12 cellular contexts compared by ENCODE assay signal in the genomic region with DNA sequence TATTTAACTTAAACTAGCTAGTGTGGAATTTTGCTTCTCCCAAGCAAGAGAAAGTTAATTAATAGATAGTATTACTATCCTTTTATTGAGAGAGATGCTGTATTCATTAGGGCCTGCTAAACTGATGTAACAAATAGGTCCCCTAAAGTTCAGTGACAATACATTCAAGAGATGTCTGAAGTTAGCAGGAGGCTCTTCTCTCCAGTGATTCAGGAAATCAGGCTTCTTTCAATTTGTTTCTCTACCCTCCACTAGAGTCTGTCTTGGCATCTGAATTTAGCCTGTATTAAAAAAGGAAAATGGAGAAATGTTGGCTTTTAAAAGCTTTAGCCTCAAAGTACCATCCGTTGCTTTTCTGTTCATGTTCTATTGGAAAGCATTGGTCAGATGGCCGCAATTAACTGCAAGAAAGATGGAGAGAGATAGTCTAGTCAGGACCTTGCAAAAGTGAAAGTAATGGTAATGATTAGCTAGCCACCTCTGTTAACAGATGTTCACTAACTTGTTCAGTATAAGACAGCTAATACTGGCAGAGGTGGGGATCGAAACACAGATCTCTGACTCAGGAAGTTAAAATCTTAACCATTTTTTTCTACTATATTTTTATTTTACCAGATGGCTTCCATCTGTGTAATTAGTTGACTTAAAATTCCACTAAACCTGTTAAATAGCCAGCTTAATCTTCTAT.
DNase-seq lines count a peak whose midpoint lies in the region; ATAC-seq and TF ChIP-seq lines count a peak whose summit lies in the region.
"Had no signal": no experiment of that assay in that cellular context is flagged by ENCODE, and none has a peak within 500 bp of the region (broad histone marks: within the 10 kb centered on the region; RNA-seq: fewer than 3 reads in every experiment).

No MANE protein-coding gene starts in this region.

- no peak for TF ChIP-seq POLR2A in lower leg skin (IDR thresholded peaks at IDR 0.05)

- DNase-seq in fibroblast of the conjunctiva (ENCODE audit: low read depth) (peak; percentile 31), SJCRH30 (no peak), lower leg skin (ENCODE audit: low spot score in 2 of 2) (no peak), SHP77 (lab: John Stamatoyannopoulos, UW) (no peak)
- DNase-seq in activated T-cell treated with anti-CD3 and anti-CD28 coated beads, Interleukin-2, amount 50 U/mL, for 4 hours, result no peak
- DNase-seq: activated CD4-positive, alpha-beta T cell treated with anti-CD3 and anti-CD28 coated beads, Interleukin-2, amount 10 ng/mL, durations not matched to agents 7 days and 5 days; activated naive CD8-positive, alpha-beta T cell treated with anti-CD3 and anti-CD28 coated beads, Interleukin-2, amount 10 ng/mL, durations not matched to agents 7 days and 5 days; KG1 had no signal

- H3K27ac ChIP-seq in SJCRH30, result no peak overlapping the region
- H3K27ac ChIP-seq: SJSA1 had no signal

- H3K9me3 Mint-ChIP-seq in activated T-cell treated with anti-CD3 and anti-CD28 coated beads, Interleukin-2, amount 50 U/mL, for 4 hours, result no peaks in the 10 kb centered on the region
- H3K9me3 Mint-ChIP-seq: activated CD4-positive, alpha-beta T cell treated with anti-CD3 and anti-CD28 coated beads, Interleukin-2, amount 10 ng/mL, durations not matched to agents 7 days and 5 days; activated naive CD8-positive, alpha-beta T cell treated with anti-CD3 and anti-CD28 coated beads, Interleukin-2, amount 10 ng/mL, durations not matched to agents 7 days and 5 days had no signal

- intact Hi-C loops in lower leg skin (cut with DNase I; ENCODE audit: low total_unique reads), result no loop called here

- TF ChIP-seq CTCF in lower leg skin (IDR thresholded peaks at IDR 0.05), result no peak

- ATAC-seq in GM18870 (IDR thresholded peaks at IDR 0.05; ENCODE audit: unreplicated experiment), result peak; percentile 99
- peak; percentile 53 for ATAC-seq in GM21723 (IDR thresholded peaks at IDR 0.05; ENCODE audit: unreplicated experiment)
- peak; percentile 95 for ATAC-seq in HG03159 (IDR thresholded peaks at IDR 0.05; ENCODE audit: unreplicated experiment)
- ATAC-seq in activated T-cell treated with anti-CD3 and anti-CD28 coated beads, Interleukin-2, amount 50 U/mL, for 4 hours, result no peak

- no peaks in the 10 kb centered on the region for H3K27me3 Mint-ChIP-seq in activated T-cell treated with anti-CD3 and anti-CD28 coated beads, Interleukin-2, amount 50 U/mL, for 4 hours (ENCODE audit: low read depth)
- H3K27me3 Mint-ChIP-seq: activated CD4-positive, alpha-beta T cell treated with anti-CD3 and anti-CD28 coated beads, Interleukin-2, amount 10 ng/mL, durations not matched to agents 7 days and 5 days; activated naive CD8-positive, alpha-beta T cell treated with anti-CD3 and anti-CD28 coated beads, Interleukin-2, amount 10 ng/mL, durations not matched to agents 7 days and 5 days had no signal

- no peak overlapping the region for H3K4me3 ChIP-seq in SJCRH30
- H3K4me3 ChIP-seq in lower leg skin (ENCODE audit: low read depth, poor library complexity, severe bottlenecking), result no peak overlapping the region
- H3K4me3 ChIP-seq: SJSA1 had no signal

- peaks cover 3% of the 10 kb centered on the region; the same call in 1 of the 2 replicates for H3K4me1 ChIP-seq in SJCRH30
- H3K4me1 ChIP-seq: SJSA1 had no signal

- H3K9me3 ChIP-seq in SJCRH30 (replicated peaks), result no peaks in the 10 kb centered on the region
- H3K9me3 ChIP-seq: SJSA1 had no signal

- WGBS in lower leg skin, 2 donors, result 53 to 66% methylated on average over 3 of the region's 3 CpGs

- no peaks in the 10 kb centered on the region for H3K27me3 ChIP-seq in SJCRH30

- no peaks in the 10 kb centered on the region for H3K36me3 ChIP-seq in SJCRH30
- H3K36me3 ChIP-seq: SJSA1 had no signal

- no peaks in the 10 kb centered on the region for H3K4me1 Mint-ChIP-seq in activated T-cell treated with anti-CD3 and anti-CD28 coated beads, Interleukin-2, amount 50 U/mL, for 4 hours (ENCODE audit: low read depth)
- H3K4me1 Mint-ChIP-seq: activated CD4-positive, alpha-beta T cell treated with anti-CD3 and anti-CD28 coated beads, Interleukin-2, amount 10 ng/mL, durations not matched to agents 7 days and 5 days; activated naive CD8-positive, alpha-beta T cell treated with anti-CD3 and anti-CD28 coated beads, Interleukin-2, amount 10 ng/mL, durations not matched to agents 7 days and 5 days had no signal

- H3K4me3 Mint-ChIP-seq in activated T-cell treated with anti-CD3 and anti-CD28 coated beads, Interleukin-2, amount 50 U/mL, for 4 hours, result no peak overlapping the region
- H3K4me3 Mint-ChIP-seq: activated CD4-positive, alpha-beta T cell treated with anti-CD3 and anti-CD28 coated beads, Interleukin-2, amount 10 ng/mL, durations not matched to agents 7 days and 5 days; activated naive CD8-positive, alpha-beta T cell treated with anti-CD3 and anti-CD28 coated beads, Interleukin-2, amount 10 ng/mL, durations not matched to agents 7 days and 5 days had no signal

- H3K36me3 Mint-ChIP-seq in activated T-cell treated with anti-CD3 and anti-CD28 coated beads, Interleukin-2, amount 50 U/mL, for 4 hours (ENCODE audit: insufficient read depth), result no peaks in the 10 kb centered on the region
- H3K36me3 Mint-ChIP-seq: activated naive CD8-positive, alpha-beta T cell treated with anti-CD3 and anti-CD28 coated beads, Interleukin-2, amount 10 ng/mL, durations not matched to agents 7 days and 5 days had no signal

Comparison
In these comparisons a context has a peak if more than half of its experiments do, and no peak if none do; other contexts are left out.
1. ATAC-seq: peak in GM18870 (single experiment), GM21723 (single experiment) and HG03159 (single experiment); none in activated T-cell treated with anti-CD3 and anti-CD28 coated beads, Interleukin-2, amount 50 U/mL, for 4 hours (0 of 2).